9 cellular contexts compared by ENCODE assay signal in genomic region chr16:67667817-67668494, GRCh38. TPM values are rescaled to one million over a fixed set of nuclear protein-coding genes. Genes with fewer than 3 reads are reported as not detected.
DNase-seq lines count a peak whose midpoint lies in the region; ATAC-seq and TF ChIP-seq lines count a peak whose summit lies in the region.
"Had no signal": no experiment of that assay in that cellular context is flagged by ENCODE, and none has a peak within 500 bp of the region (broad histone marks: within the 10 kb centered on the region; RNA-seq: fewer than 3 reads in every experiment).

No MANE protein-coding gene starts in this region.

- H4K20me1 ChIP-seq in OCI-LY3 (ENCODE audit: insufficient read depth, low read length), result no peaks in the 10 kb centered on the region

- no peaks in the 10 kb centered on the region for H3K36me3 Mint-ChIP-seq in natural killer cell treated with Interleukin-12 subunit alpha and Interleukin-12 subunit beta and Interleukin-15 and Interleukin-18, amount 100 ng/mL, for 72 hours
- H3K36me3 Mint-ChIP-seq in stimulated activated naive B cell treated with anti-CD40 and anti-IgM and Interleukin-4, amounts not matched to agents 10 μg/mL and 1 μg/mL and 100 μg/mL, for 72 hours, result peaks cover 7 to 14% of the 10 kb centered on the region in 2 donors

- peak; percentile 95 for TF ChIP-seq CTCF in HL-60 (IDR thresholded peaks at IDR 0.05; ENCODE audit: insufficient read depth, low read length)
- TF ChIP-seq CTCF in OCI-LY3 (IDR thresholded peaks at IDR 0.05; ENCODE audit: low read depth, low read length), result peak; percentile 76
- peak; percentile 70 to 93 (median 90) for TF ChIP-seq CTCF in esophagus squamous epithelium (IDR thresholded peaks at IDR 0.05)

- peak; percentile 62 for ATAC-seq in GM19438 (IDR thresholded peaks at IDR 0.05; ENCODE audit: low read depth, unreplicated experiment)
- peak; percentile 83 to 84 for ATAC-seq in natural killer cell treated with Interleukin-12 subunit alpha and Interleukin-12 subunit beta and Interleukin-15 and Interleukin-18, amount 100 ng/mL, for 72 hours
- peak; percentile 81 to 84 for ATAC-seq in stimulated activated naive B cell treated with anti-CD40 and anti-IgM and Interleukin-4, amounts not matched to agents 10 μg/mL and 1 μg/mL and 100 μg/mL, for 72 hours (replicated peaks)

- peak overlapping the region; percentile 99 for H3K4me2 ChIP-seq in OCI-LY3 (ENCODE audit: low read length)

- no peak for TF ChIP-seq POLR2A in esophagus squamous epithelium (IDR thresholded peaks at IDR 0.05)

- no peaks in the 10 kb centered on the region for H3K36me3 ChIP-seq in OCI-LY3 (replicated peaks; ENCODE audit: low read depth, low read length)
- H3K36me3 ChIP-seq in esophagus squamous epithelium, result peaks cover 0 to 10% (median 0%) of the 10 kb centered on the region in 3 donors

- no peaks in the 10 kb centered on the region for H3K27me3 Mint-ChIP-seq in natural killer cell treated with Interleukin-12 subunit alpha and Interleukin-12 subunit beta and Interleukin-15 and Interleukin-18, amount 100 ng/mL, for 72 hours
- H3K27me3 Mint-ChIP-seq in stimulated activated naive B cell treated with anti-CD40 and anti-IgM and Interleukin-4, amounts not matched to agents 10 μg/mL and 1 μg/mL and 100 μg/mL, for 72 hours, result no peaks in the 10 kb centered on the region

- H3K9me3 ChIP-seq in OCI-LY3 (ENCODE audit: insufficient read depth, low read length), result no peaks in the 10 kb centered on the region
- H3K9me3 ChIP-seq in esophagus squamous epithelium, result no peaks in the 10 kb centered on the region

- H3K4me3 ChIP-seq in HL-60 (replicated peaks; ENCODE audit: insufficient read depth, low read length), result no peak overlapping the region
- peak overlapping the region; percentile 92 for H3K4me3 ChIP-seq in OCI-LY3 (ENCODE audit: low read length)
- H3K4me3 ChIP-seq in esophagus squamous epithelium, result peak overlapping the region in 3 of 4 donors; percentile 72 to 81 (median 73)

- DNase-seq in CMK (ENCODE audit: low read depth), result peak; percentile 86
- DNase-seq in HL-60 (ENCODE audit: low read depth in 1 of 2, low spot score in 1 of 2), result peak; percentile 85 to 96
- DNase-seq in activated T-cell treated with anti-CD3 and anti-CD28 coated beads, Interleukin-2, amount 50 U/mL, for 1 hour, result peak; percentile 83
- DNase-seq in esophagus squamous epithelium (lab: John Stamatoyannopoulos, UW), result peak; percentile 54
- peak; percentile 83 for DNase-seq in natural killer cell treated with Interleukin-12 subunit alpha and Interleukin-12 subunit beta and Interleukin-15 and Interleukin-18, amount 100 ng/mL, for 72 hours (ENCODE audit: low spot score)
- DNase-seq in stimulated activated naive B cell treated with anti-CD40 and anti-IgM and Interleukin-4, amounts not matched to agents 10 μg/mL and 1 μg/mL and 100 μg/mL, for 72 hours, result peak; percentile 80

- H3K27ac ChIP-seq in HL-60 (replicated peaks) (peak overlapping the region; percentile 97), OCI-LY3 (ENCODE audit: low read length) (peak overlapping the region; percentile 85), esophagus squamous epithelium (peak overlapping the region; percentile 66 to 94 (median 86))
- H3K27ac ChIP-seq: epithelial cell of prostate had no signal

- no peak overlapping the region for H2AFZ ChIP-seq in OCI-LY3 (ENCODE audit: low read depth, low read length)

- H3K9ac ChIP-seq in OCI-LY3 (ENCODE audit: low read length), result peak overlapping the region; percentile 94

- no peaks in the 10 kb centered on the region for H3K79me2 ChIP-seq in OCI-LY3 (ENCODE audit: low read length)

- no peaks in the 10 kb centered on the region for H3K9me3 Mint-ChIP-seq in natural killer cell treated with Interleukin-12 subunit alpha and Interleukin-12 subunit beta and Interleukin-15 and Interleukin-18, amount 100 ng/mL, for 72 hours
- no peaks in the 10 kb centered on the region for H3K9me3 Mint-ChIP-seq in stimulated activated naive B cell treated with anti-CD40 and anti-IgM and Interleukin-4, amounts not matched to agents 10 μg/mL and 1 μg/mL and 100 μg/mL, for 72 hours

- H3K4me3 Mint-ChIP-seq in natural killer cell treated with Interleukin-12 subunit alpha and Interleukin-12 subunit beta and Interleukin-15 and Interleukin-18, amount 100 ng/mL, for 72 hours, result no peak overlapping the region
- peak overlapping the region; percentile 97 to 100 for H3K4me3 Mint-ChIP-seq in stimulated activated naive B cell treated with anti-CD40 and anti-IgM and Interleukin-4, amounts not matched to agents 10 μg/mL and 1 μg/mL and 100 μg/mL, for 72 hours

- peaks cover 43% of the 10 kb centered on the region for H3K4me1 ChIP-seq in OCI-LY3 (ENCODE audit: low read length)
- H3K4me1 ChIP-seq in esophagus squamous epithelium, result peaks cover 18 to 51% (median 23%) of the 10 kb centered on the region in 3 donors

- no peaks in the 10 kb centered on the region for H3K27me3 ChIP-seq in HL-60 (ENCODE audit: insufficient read depth, poor library complexity, severe bottlenecking)
- no peaks in the 10 kb centered on the region for H3K27me3 ChIP-seq in OCI-LY3 (ENCODE audit: low read depth, low read length)
- H3K27me3 ChIP-seq in esophagus squamous epithelium, result no peaks in the 10 kb centered on the region

- intact Hi-C loops in esophagus squamous epithelium (cut with DNase I), result loop anchor here (10.0 kb wide), 1 partner anchor 103 kb away; the partner anchor contains the start of gene CTCF

- no peak overlapping the region for H3K27ac Mint-ChIP-seq in natural killer cell treated with Interleukin-12 subunit alpha and Interleukin-12 subunit beta and Interleukin-15 and Interleukin-18, amount 100 ng/mL, for 72 hours
- peak overlapping the region; percentile 90 for H3K27ac Mint-ChIP-seq in stimulated activated naive B cell treated with anti-CD40 and anti-IgM and Interleukin-4, amounts not matched to agents 10 μg/mL and 1 μg/mL and 100 μg/mL, for 72 hours

- peaks cover 6 to 17% of the 10 kb centered on the region in 2 donors for H3K4me1 Mint-ChIP-seq in natural killer cell treated with Interleukin-12 subunit alpha and Interleukin-12 subunit beta and Interleukin-15 and Interleukin-18, amount 100 ng/mL, for 72 hours (ENCODE audit: low read depth in 2 of 2)
- peaks cover 43 to 55% of the 10 kb centered on the region in 2 donors for H3K4me1 Mint-ChIP-seq in stimulated activated naive B cell treated with anti-CD40 and anti-IgM and Interleukin-4, amounts not matched to agents 10 μg/mL and 1 μg/mL and 100 μg/mL, for 72 hours

- 6 to 63% methylated on average over 3 to 7 of the region's 18 CpGs for WGBS in esophagus squamous epithelium, 2 donors

RNA-seq across cellular contexts. Expression of gene C16orf86, which starts 1.3 kb away (rescaled TPM):
- 1 to 10 TPM in 3 of 4 donors, not detected in 1; 1.1 to 3.1 (median 2.4) TPM for total RNA-seq in esophagus squamous epithelium
- 1 to 10 TPM; 1.6 to 1.9 TPM for total RNA-seq in natural killer cell treated with Interleukin-12 subunit alpha and Interleukin-12 subunit beta and Interleukin-15 and Interleukin-18, amount 100 ng/mL, for 72 hours

RNA-seq across cellular contexts. Expression of gene ENKD1, which starts 1.4 kb away (rescaled TPM):
- 10 to 100 TPM in 3 of 4 donors, 1 to 10 TPM in 1; 6.1 to 12.9 (median 12.2) TPM for total RNA-seq in esophagus squamous epithelium
- total RNA-seq in natural killer cell treated with Interleukin-12 subunit alpha and Interleukin-12 subunit beta and Interleukin-15 and Interleukin-18, amount 100 ng/mL, for 72 hours, result 10 to 100 TPM in 1 of 2 donors, 1 to 10 TPM in 1; 8.1 to 12.2 TPM

RNA-seq across cellular contexts. Expression of gene PARD6A, which starts 7.2 kb away (rescaled TPM):
- total RNA-seq in esophagus squamous epithelium, result 1 to 10 TPM; 1.1 to 2.3 (median 2.1) TPM
- 1 to 10 TPM; 6.3 to 8.0 TPM for total RNA-seq in natural killer cell treated with Interleukin-12 subunit alpha and Interleukin-12 subunit beta and Interleukin-15 and Interleukin-18, amount 100 ng/mL, for 72 hours

RNA-seq across cellular contexts. Expression of gene ACD, which starts 7.9 kb away (rescaled TPM):
- total RNA-seq in esophagus squamous epithelium, result 10 to 100 TPM in 2 of 4 donors, 1 to 10 TPM in 2; 5.7 to 18.7 (median 8.8) TPM
- total RNA-seq in natural killer cell treated with Interleukin-12 subunit alpha and Interleukin-12 subunit beta and Interleukin-15 and Interleukin-18, amount 100 ng/mL, for 72 hours, result 10 to 100 TPM; 54.9 to 91.3 TPM

RNA-seq across cellular contexts. Expression of gene CARMIL2, which starts 23.0 kb away (rescaled TPM):
- 1 to 10 TPM in 2 of 4 donors, under 1 TPM in 2; 0.64 to 3.1 (median 1.6) TPM for total RNA-seq in esophagus squamous epithelium
- total RNA-seq in natural killer cell treated with Interleukin-12 subunit alpha and Interleukin-12 subunit beta and Interleukin-15 and Interleukin-18, amount 100 ng/mL, for 72 hours, result 10 to 100 TPM; 33.8 to 89.7 TPM
